Comparison of ENCODE assay signal across 3 cellular contexts in genomic region chr3:139203752-139204151, GRCh38.
"Had no signal": no experiment of that assay in that cellular context is flagged by ENCODE, and none has a peak within 500 bp of the region (broad histone marks: within the 10 kb centered on the region; RNA-seq: fewer than 3 reads in every experiment).

No MANE protein-coding gene starts in this region.

- H3K4me3 ChIP-seq: K562 had no signal

- H3K27ac ChIP-seq: HL-60 had no signal

- DNase-seq: IMR-90 had no signal
